ENCODE assay signal across 31 cellular contexts in the genomic region with DNA sequence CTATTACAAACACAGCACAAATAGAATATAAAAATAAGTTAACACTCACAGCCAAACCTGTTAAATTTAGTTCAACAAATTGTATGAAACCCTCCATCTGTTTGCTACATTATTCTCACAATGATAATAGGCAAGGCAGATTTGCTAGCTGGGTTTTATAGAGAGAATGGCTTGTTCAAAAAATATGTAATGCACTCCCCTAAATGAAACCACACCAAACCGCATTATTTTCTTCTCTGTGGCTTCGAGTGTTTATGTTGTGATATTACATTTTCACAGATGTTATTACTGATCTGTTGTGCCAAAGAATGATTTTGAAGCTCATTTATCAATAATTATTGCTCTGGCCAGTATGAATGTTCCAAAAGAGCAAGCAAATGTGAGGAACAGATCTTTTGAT.
"Had no signal": no experiment of that assay in that cellular context is flagged by ENCODE, and none has a peak within 500 bp of the region (broad histone marks: within the 10 kb centered on the region; RNA-seq: fewer than 3 reads in every experiment).

No MANE protein-coding gene starts in this region.

- H3K4me1 Mint-ChIP-seq: activated CD4-positive, alpha-beta memory T cell treated with anti-CD3 and anti-CD28 coated beads, Interleukin-2, amount 10 ng/mL, durations not matched to agents 7 days and 5 days; activated CD8-positive, alpha-beta memory T cell treated with anti-CD3 and anti-CD28 coated beads, Interleukin-2, amount 10 ng/mL, durations not matched to agents 7 days and 5 days; activated naive CD8-positive, alpha-beta T cell treated with anti-CD3 and anti-CD28 coated beads for 36 hours; activated T-helper 17 cell treated with anti-CD3 and anti-CD28 coated beads, Interleukin-2, amount 50 U/mL, for 72 hours had no signal

- DNase-seq: activated CD4-positive, alpha-beta memory T cell treated with anti-CD3 and anti-CD28 coated beads, Interleukin-2, amount 10 ng/mL, durations not matched to agents 7 days and 5 days; activated CD4-positive, alpha-beta T cell treated with anti-CD3 and anti-CD28 coated beads for 1 hour; activated CD4-positive, alpha-beta T cell treated with anti-CD3 and anti-CD28 coated beads for 48 hours; activated CD4-positive, CD25-positive, alpha-beta regulatory T cell; activated CD8-positive, alpha-beta memory T cell treated with anti-CD3 and anti-CD28 coated beads for 24 hours; activated CD8-positive, alpha-beta memory T cell treated with anti-CD3 and anti-CD28 coated beads, Interleukin-2, amount 10 ng/mL, durations not matched to agents 7 days and 5 days; activated effector memory CD4-positive, alpha-beta T cell treated with anti-CD3 and anti-CD28 coated beads, Interleukin-2, amount 50 U/mL, for 16 hours; activated naive CD4-positive, alpha-beta T cell; activated naive CD4-positive, alpha-beta T cell treated with anti-CD3 and anti-CD28 coated beads, Interleukin-2, amount 50 U/mL, for 16 hours; activated naive CD8-positive, alpha-beta T cell treated with anti-CD3 and anti-CD28 coated beads for 36 hours; activated T-cell treated with anti-CD3 and anti-CD28 coated beads, Interleukin-2, amount 50 U/mL, for 1 hour; activated T-cell treated with anti-CD3 and anti-CD28 coated beads, Interleukin-2, amount 50 U/mL, for 72 hours; amniotic stem cell; aorta; brain microvascular endothelial cell; central memory CD4-positive, alpha-beta T cell; Karpas-422; NCI-H1105; NCI-H1417 treated with DMSO at 0.1 percent for 48 hours; NCI-H2029; NCI-H345; NCI-H524 treated with DMSO at 0.1 percent for 48 hours; NK-92 treated with Interleukin-12 subunit alpha and Interleukin-12 subunit beta, amount 100 ng/mL, for 24 hours; OCI-M1; Right ventricle myocardium superior; SW 1271; T-helper 1 cell; T-helper 2 cell; T1000; WERI-Rb-1 had no signal

- H3K27ac Mint-ChIP-seq: activated CD4-positive, alpha-beta memory T cell treated with anti-CD3 and anti-CD28 coated beads, Interleukin-2, amount 10 ng/mL, durations not matched to agents 7 days and 5 days; activated CD8-positive, alpha-beta memory T cell treated with anti-CD3 and anti-CD28 coated beads, Interleukin-2, amount 10 ng/mL, durations not matched to agents 7 days and 5 days; activated naive CD8-positive, alpha-beta T cell treated with anti-CD3 and anti-CD28 coated beads for 36 hours; activated T-cell treated with anti-CD3 and anti-CD28 coated beads, Interleukin-2, amount 50 U/mL, for 72 hours; activated T-helper 17 cell treated with anti-CD3 and anti-CD28 coated beads, Interleukin-2, amount 50 U/mL, for 72 hours had no signal

- ATAC-seq: activated CD8-positive, alpha-beta memory T cell treated with anti-CD3 and anti-CD28 coated beads, Interleukin-2, amount 10 ng/mL, durations not matched to agents 7 days and 5 days; activated T-cell treated with anti-CD3 and anti-CD28 coated beads, Interleukin-2, amount 50 U/mL, for 72 hours; activated T-helper 17 cell treated with anti-CD3 and anti-CD28 coated beads, Interleukin-2, amount 50 U/mL, for 72 hours had no signal

- H3K27ac ChIP-seq: brain microvascular endothelial cell, WERI-Rb-1 had no signal

- H3K36me3 Mint-ChIP-seq: activated CD8-positive, alpha-beta memory T cell treated with anti-CD3 and anti-CD28 coated beads, Interleukin-2, amount 10 ng/mL, durations not matched to agents 7 days and 5 days; activated naive CD8-positive, alpha-beta T cell treated with anti-CD3 and anti-CD28 coated beads for 36 hours had no signal

- H3K9me3 Mint-ChIP-seq: activated naive CD8-positive, alpha-beta T cell treated with anti-CD3 and anti-CD28 coated beads for 36 hours had no signal

- H3K27me3 Mint-ChIP-seq: activated CD4-positive, alpha-beta memory T cell treated with anti-CD3 and anti-CD28 coated beads, Interleukin-2, amount 10 ng/mL, durations not matched to agents 7 days and 5 days; activated CD8-positive, alpha-beta memory T cell treated with anti-CD3 and anti-CD28 coated beads, Interleukin-2, amount 10 ng/mL, durations not matched to agents 7 days and 5 days; activated naive CD8-positive, alpha-beta T cell treated with anti-CD3 and anti-CD28 coated beads for 36 hours; activated T-helper 17 cell treated with anti-CD3 and anti-CD28 coated beads, Interleukin-2, amount 50 U/mL, for 72 hours had no signal

- H3K36me3 ChIP-seq: brain microvascular endothelial cell, WERI-Rb-1 had no signal

- H3K4me3 Mint-ChIP-seq: activated CD4-positive, alpha-beta memory T cell treated with anti-CD3 and anti-CD28 coated beads, Interleukin-2, amount 10 ng/mL, durations not matched to agents 7 days and 5 days; activated CD8-positive, alpha-beta memory T cell treated with anti-CD3 and anti-CD28 coated beads, Interleukin-2, amount 10 ng/mL, durations not matched to agents 7 days and 5 days; activated naive CD8-positive, alpha-beta T cell treated with anti-CD3 and anti-CD28 coated beads for 36 hours; activated T-cell treated with anti-CD3 and anti-CD28 coated beads, Interleukin-2, amount 50 U/mL, for 72 hours; activated T-helper 17 cell treated with anti-CD3 and anti-CD28 coated beads, Interleukin-2, amount 50 U/mL, for 72 hours had no signal
